Comparison of ENCODE assay signal across 9 cellular contexts in genomic region chr3:173993299-173993698, GRCh38.
DNase-seq lines count a peak whose midpoint lies in the region; ATAC-seq and TF ChIP-seq lines count a peak whose summit lies in the region.
"Had no signal": no experiment of that assay in that cellular context is flagged by ENCODE, and none has a peak within 500 bp of the region (broad histone marks: within the 10 kb centered on the region; RNA-seq: fewer than 3 reads in every experiment).

No MANE protein-coding gene starts in this region.

- no peaks in the 10 kb centered on the region for H3K27me3 Mint-ChIP-seq in effector memory CD8-positive, alpha-beta T cell
- H3K27me3 Mint-ChIP-seq: central memory CD8-positive, alpha-beta T cell had no signal

- H3K9me3 ChIP-seq in OCI-LY7 (ENCODE audit: low read length) (no peaks in the 10 kb centered on the region), heart right ventricle (no peaks in the 10 kb centered on the region), tibial nerve (no peaks in the 10 kb centered on the region)

- H3K27ac ChIP-seq in OCI-LY7 (ENCODE audit: low read depth, low read length, poor library complexity, severe bottlenecking) (no peak overlapping the region), heart right ventricle (no peak overlapping the region), tibial nerve (no peak overlapping the region)

- no peak overlapping the region for H3K4me3 Mint-ChIP-seq in effector memory CD8-positive, alpha-beta T cell
- H3K4me3 Mint-ChIP-seq: central memory CD8-positive, alpha-beta T cell had no signal

- POLR2A ChIA-PET in OCI-LY7 (lab: Charles Lee) = no interaction called here

- CTCF ChIA-PET in OCI-LY7 (lab: Charles Lee; ENCODE audit: unreplicated experiment) = interaction anchor here (0.7 kb wide), 1 partner anchor 10 kb away, joined by 3 read pairs; no protein-coding TSS in a partner anchor

- intact Hi-C loops in OCI-LY7 (cut with micrococcal nuclease; ENCODE audit: unreplicated experiment) = no loop called here
- intact Hi-C loops in heart right ventricle (cut with DNase I) = no loop called here

- 75 to 86% methylated on average over 1 of the region's 1 CpG for WGBS in heart right ventricle, 2 donors
- WGBS in tibial nerve, 2 donors = 48 to 56% methylated on average over 1 of the region's 1 CpG

- TF ChIP-seq CTCF in OCI-LY7 (conservative IDR thresholded peaks at IDR 0.05; ENCODE audit: low read length) = peak; percentile 59
- peak in 3 of 9 donors; percentile 14 to 27 (median 24) for TF ChIP-seq CTCF in heart right ventricle (IDR thresholded peaks at IDR 0.05)
- no peak for TF ChIP-seq CTCF in tibial nerve (IDR thresholded peaks at IDR 0.05)

- no peak for TF ChIP-seq EP300 in tibial nerve (IDR thresholded peaks at IDR 0.05)

- ATAC-seq in GM18907 (IDR thresholded peaks at IDR 0.05; ENCODE audit: unreplicated experiment) (peak; percentile 45), GM19467 (IDR thresholded peaks at IDR 0.05; ENCODE audit: unreplicated experiment) (no peak), heart right ventricle (no peak)
- no peak for ATAC-seq in effector memory CD8-positive, alpha-beta T cell (replicated peaks)

- no peak overlapping the region for H2AFZ ChIP-seq in OCI-LY7 (ENCODE audit: low read length)

- no TSS peak for BruUV-seq in OCI-LY7 (replicated peaks; lab: Mats Ljungman, UMichigan)

- H3K79me2 ChIP-seq in OCI-LY7 (ENCODE audit: insufficient read depth, low read depth, low read length) = no peaks in the 10 kb centered on the region

- no peaks in the 10 kb centered on the region for H3K4me1 Mint-ChIP-seq in effector memory CD8-positive, alpha-beta T cell (ENCODE audit: low read depth in 2 of 2)
- H3K4me1 Mint-ChIP-seq: central memory CD8-positive, alpha-beta T cell had no signal

- H4K20me1 ChIP-seq in OCI-LY7 (ENCODE audit: insufficient read depth, low read length) = no peaks in the 10 kb centered on the region

- H3K36me3 Mint-ChIP-seq in effector memory CD8-positive, alpha-beta T cell (ENCODE audit: insufficient read depth) = no peaks in the 10 kb centered on the region

- in situ Hi-C loops in ACHN (cut with HindIII; ENCODE audit: low pct_ligation_motif_present, low pct_unique_long_range_greater_than_20kb, low sequenced_read_pairs) = no loop called here

- no peaks in the 10 kb centered on the region for H3K4me1 ChIP-seq in OCI-LY7 (ENCODE audit: insufficient read depth, low read length, poor library complexity, severe bottlenecking)
- no peaks in the 10 kb centered on the region for H3K4me1 ChIP-seq in heart right ventricle
- peaks cover 0 to 4% (median 0%) of the 10 kb centered on the region in 4 donors for H3K4me1 ChIP-seq in tibial nerve

- H3K9me3 Mint-ChIP-seq in effector memory CD8-positive, alpha-beta T cell = peaks cover 0 to 5% of the 10 kb centered on the region in 2 donors

- peak; percentile 28 for DNase-seq in ACHN
- DNase-seq in OCI-LY7 (ENCODE audit: low spot score) = no peak
- peak; percentile 55 for DNase-seq in fibroblast of the conjunctiva (ENCODE audit: low read depth)
- DNase-seq in heart right ventricle = no peak
- DNase-seq in tibial nerve (ENCODE audit: low spot score in 2 of 2) = no peak
- no peak for DNase-seq in effector memory CD8-positive, alpha-beta T cell

- H3K9me2 ChIP-seq in OCI-LY7 (ENCODE audit: insufficient read depth, low read length) = no peaks in the 10 kb centered on the region

- no peak overlapping the region for H3K4me3 ChIP-seq in OCI-LY7 (ENCODE audit: low read depth, low read length, poor library complexity, severe bottlenecking)
- no peak overlapping the region for H3K4me3 ChIP-seq in heart right ventricle
- no peak overlapping the region for H3K4me3 ChIP-seq in tibial nerve

- no peak overlapping the region for H3K27ac Mint-ChIP-seq in effector memory CD8-positive, alpha-beta T cell

- no peak for TF ChIP-seq POLR2A in tibial nerve (IDR thresholded peaks at IDR 0.05)

- H3K27me3 ChIP-seq in heart right ventricle (no peaks in the 10 kb centered on the region), tibial nerve (no peaks in the 10 kb centered on the region)

- H3K4me2 ChIP-seq in OCI-LY7 (ENCODE audit: low read length) = no peak overlapping the region

- no peaks in the 10 kb centered on the region for H3K36me3 ChIP-seq in OCI-LY7 (ENCODE audit: insufficient read depth, low read length)
- H3K36me3 ChIP-seq in heart right ventricle = no peaks in the 10 kb centered on the region
- H3K36me3 ChIP-seq in tibial nerve = no peaks in the 10 kb centered on the region

Comparison
In these comparisons a context has a peak if more than half of its experiments do, and no peak if none do; other contexts are left out.
1. DNase-seq: peak in ACHN (single experiment) and fibroblast of the conjunctiva (single experiment); none in OCI-LY7 (single experiment), heart right ventricle (0 of 2), tibial nerve (0 of 2) and effector memory CD8-positive, alpha-beta T cell (0 of 3).